ENCODE assay signal across 9 cellular contexts in the genomic region with DNA sequence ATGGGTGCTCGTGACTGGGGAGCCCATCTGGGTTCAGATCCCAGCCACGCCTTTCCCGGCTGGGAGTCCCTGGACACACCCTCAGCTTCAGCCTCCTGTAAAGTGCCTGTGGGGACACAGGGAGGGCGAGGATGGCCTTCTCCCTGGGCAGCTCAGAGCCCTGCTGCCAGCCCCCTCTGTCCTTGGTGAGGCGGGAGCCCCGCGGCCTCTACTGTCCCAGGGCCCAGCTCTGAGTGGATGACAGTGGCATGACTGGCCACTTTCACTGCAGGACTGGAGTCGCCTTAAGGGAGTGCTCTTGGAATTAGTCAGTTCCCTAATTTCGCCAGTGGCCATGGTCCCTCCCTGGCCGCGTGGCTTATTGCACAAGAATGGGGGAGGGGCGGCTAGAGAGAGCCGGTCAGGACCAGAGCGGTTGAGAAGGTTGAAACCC. TPM values are rescaled to one million over a fixed set of nuclear protein-coding genes. Genes with fewer than 3 reads are reported as not detected.
DNase-seq lines count a peak whose midpoint lies in the region; ATAC-seq and TF ChIP-seq lines count a peak whose summit lies in the region.
"Had no signal": no experiment of that assay in that cellular context is flagged by ENCODE, and none has a peak within 500 bp of the region (broad histone marks: within the 10 kb centered on the region; RNA-seq: fewer than 3 reads in every experiment).

No MANE protein-coding gene starts in this region.

- H3K36me3 ChIP-seq in DND-41 (ENCODE audit: insufficient read depth, low read length) (peaks cover 63% of the 10 kb centered on the region), SK-N-SH (replicated peaks in 1 of 2; ENCODE audit: control insufficient read depth in 1 of 2, insufficient read depth in 2 of 2, low read length in 1 of 2) (peaks cover under 1 to 25% of the 10 kb centered on the region in 2 experiments)

- TF ChIP-seq CTCF in DND-41 (IDR thresholded peaks at IDR 0.05; ENCODE audit: borderline replicate concordance, extremely low read depth, low read length, poor library complexity, severe bottlenecking) (no peak), SK-N-SH (IDR thresholded peaks at IDR 0.05) (no peak), osteocyte (IDR thresholded peaks at IDR 0.05) (no peak)

- H3K27ac Mint-ChIP-seq in osteocyte (ENCODE audit: unreplicated experiment), result peak overlapping the region; percentile 81

- no peak overlapping the region for H2AFZ ChIP-seq in DND-41 (ENCODE audit: low read depth, low read length)
- H2AFZ ChIP-seq in SK-N-SH (ENCODE audit: low read depth), result no peak overlapping the region

- H3K4me2 ChIP-seq in DND-41 (ENCODE audit: insufficient read depth, low read length) (0 out of 2 replicates have a peak overlapping the region, but pooled peaks have one; percentile 7), SK-N-SH (peak overlapping the region; percentile 96)

- POLR2A ChIA-PET in SK-N-SH (lab: Yijun Ruan, JAX), result no interaction called here

- 41% methylated on average over 11 of the region's 14 CpGs for WGBS in SK-N-SH (ENCODE audit: low lambda C conversion rate)

- no peak for TF ChIP-seq RAD21 in SK-N-SH (IDR thresholded peaks at IDR 0.05; ENCODE audit: low read length)

- CTCF ChIA-PET in SK-N-SH (lab: Yijun Ruan, JAX), result interaction anchor here (0.8 to 3.9 kb wide), 4 partner anchors 8 to 115 kb away, joined by 3 to 27 read pairs (median 6); a partner anchor contains a TSS

- H3K9me2 ChIP-seq in SK-N-SH, result no peaks in the 10 kb centered on the region

- H4K20me1 ChIP-seq in DND-41 (ENCODE audit: insufficient read depth, low read length), result peaks cover 79% of the 10 kb centered on the region
- peaks cover 73% of the 10 kb centered on the region for H4K20me1 ChIP-seq in SK-N-SH (ENCODE audit: insufficient read depth)

- H3K9me3 ChIP-seq in DND-41 (ENCODE audit: insufficient read depth, low read length, severe bottlenecking), result no peaks in the 10 kb centered on the region
- H3K9me3 ChIP-seq in SK-N-SH, result no peaks in the 10 kb centered on the region

- peaks cover 55% of the 10 kb centered on the region for H3K4me1 Mint-ChIP-seq in osteocyte (ENCODE audit: unreplicated experiment)

- H3K27ac ChIP-seq in DND-41 (ENCODE audit: low read length), result no peak overlapping the region
- peak overlapping the region; percentile 30 to 53; a peak in 3 of 4 replicates for H3K27ac ChIP-seq in SK-N-SH (ENCODE audit: low read depth in 2 of 2, low read length in 1 of 2)

- H3K27me3 ChIP-seq in DND-41 (ENCODE audit: insufficient read depth, low read length, poor library complexity) (no peaks in the 10 kb centered on the region), SK-N-SH (ENCODE audit: insufficient read depth) (no peaks in the 10 kb centered on the region)

- H3K27me3 Mint-ChIP-seq in osteocyte (ENCODE audit: unreplicated experiment), result no peaks in the 10 kb centered on the region

- peaks cover 15% of the 10 kb centered on the region for H3K36me3 Mint-ChIP-seq in osteocyte (ENCODE audit: unreplicated experiment)

- DNase-seq in DND-41 (no peak), SK-N-SH (peak; percentile 33), fibroblast of the conjunctiva (ENCODE audit: low read depth) (peak; percentile 29), osteocyte (ENCODE audit: extremely low spot score, unreplicated experiment) (no peak), NCI-H1694 treated with DMSO at 0.1 percent for 48 hours (lab: John Stamatoyannopoulos, UW) (no peak), NCI-H2107 (lab: John Stamatoyannopoulos, UW) (no peak)
- DNase-seq: NCI-H2081 treated with DMSO at 0.1 percent for 48 hours had no signal

- no peaks in the 10 kb centered on the region for H3K9me3 Mint-ChIP-seq in osteocyte (ENCODE audit: unreplicated experiment)

- H3K4me3 ChIP-seq in DND-41 (ENCODE audit: low read depth in 1 of 2, low read length in 2 of 2) (no peak overlapping the region), SK-N-SH (ENCODE audit: low read depth in 2 of 2, low read length in 1 of 2) (peak overlapping the region in 1 of 2 experiments; percentile 92; a peak in 1 of 4 replicates)

- peak overlapping the region; percentile 97 for H3K4me3 Mint-ChIP-seq in osteocyte (ENCODE audit: unreplicated experiment)

- ATAC-seq in DND-41 (ENCODE audit: insufficient read depth, low read depth), result no peak
- ATAC-seq in HG03354 (IDR thresholded peaks at IDR 0.05; ENCODE audit: poor library complexity, severe bottlenecking, unreplicated experiment), result no peak
- no peak for ATAC-seq in HG02938 (IDR thresholded peaks at IDR 0.05; ENCODE audit: unreplicated experiment)

- H3K9ac ChIP-seq in DND-41 (ENCODE audit: low read depth, low read length), result no peak overlapping the region
- peak overlapping the region; percentile 96; the same call in 1 of the 2 replicates for H3K9ac ChIP-seq in SK-N-SH

- peaks cover 5% of the 10 kb centered on the region for H3F3A ChIP-seq in SK-N-SH (replicated peaks; ENCODE audit: insufficient read depth)

- H3K4me1 ChIP-seq in DND-41 (ENCODE audit: insufficient read depth, low read length) (peaks cover 35% of the 10 kb centered on the region), SK-N-SH (ENCODE audit: control insufficient read depth in 1 of 2, insufficient read depth in 2 of 2, low read depth in 1 of 2, low read length in 1 of 2) (peaks cover 35 to 48% of the 10 kb centered on the region in 2 experiments; a peak in 3 of 4 replicates)

- H3K79me2 ChIP-seq in DND-41 (ENCODE audit: insufficient read depth, low read length), result peaks cover 85% of the 10 kb centered on the region
- peaks cover 94% of the 10 kb centered on the region for H3K79me2 ChIP-seq in SK-N-SH (ENCODE audit: insufficient read depth)

- no peak for TF ChIP-seq EP300 in SK-N-SH (IDR thresholded peaks at IDR 0.05; ENCODE audit: borderline replicate concordance in 1 of 2, low read depth in 1 of 2, low read length in 1 of 2)

TF ChIP-seq in SK-N-SH, 30 proteins besides CTCF, POLR2A, EP300 and RAD21:
- TF ChIP-seq POLR2AphosphoS5 (IDR thresholded peaks at IDR 0.05; ENCODE audit: low read depth, low read length) (no peak), FOXM1 (IDR thresholded peaks at IDR 0.05; ENCODE audit: low read depth) (no peak), RCOR1 (IDR thresholded peaks at IDR 0.05; ENCODE audit: low read length) (no peak), NFIC (IDR thresholded peaks at IDR 0.05; ENCODE audit: borderline replicate concordance) (no peak), MXI1 (IDR thresholded peaks at IDR 0.05; ENCODE audit: low read depth, low read length) (no peak), FOSL2 (IDR thresholded peaks at IDR 0.05; ENCODE audit: borderline replicate concordance, low read depth) (0 out of 2 replicates have a peak, but pooled peaks have one; percentile 6)
- TF ChIP-seq, protein P1, sequence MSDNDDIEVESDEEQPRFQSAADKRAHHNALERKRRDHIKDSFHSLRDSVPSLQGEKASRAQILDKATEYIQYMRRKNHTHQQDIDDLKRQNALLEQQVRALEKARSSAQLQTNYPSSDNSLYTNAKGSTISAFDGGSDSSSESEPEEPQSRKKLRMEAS (IDR thresholded peaks at IDR 0.05; ENCODE audit: low read depth), result peak; percentile 63

RNA-seq across cellular contexts. Expression of a gene that starts 4.6 kb away (rescaled TPM):
- polyA plus RNA-seq in SK-N-SH (2012; rRNA removed), result 108 and 128 TPM in 2 replicates
- polyA plus RNA-seq in SK-N-SH (2012; cell fraction: cytosol; rRNA removed), result 138 and 139 TPM in 2 replicates
- 49.3 and 55.5 TPM in 2 replicates for polyA plus RNA-seq in SK-N-SH (2012; cell fraction: nucleus; rRNA removed)
- 344 and 379 TPM in 2 replicates for total RNA-seq in osteocyte

RNA-seq across cellular contexts. Expression of a gene that starts 34.1 kb away (rescaled TPM):
- polyA plus RNA-seq in SK-N-SH (2012; rRNA removed), result 6.6 and 6.8 TPM in 2 replicates
- 3.3 and 4.3 TPM in 2 replicates for polyA plus RNA-seq in SK-N-SH (2012; cell fraction: cytosol; rRNA removed)
- 26.3 and 41.0 TPM in 2 replicates for polyA plus RNA-seq in SK-N-SH (2012; cell fraction: nucleus; rRNA removed)
- 33.6 and 38.7 TPM in 2 replicates for total RNA-seq in osteocyte

Comparison
In these comparisons a context has a peak if more than half of its experiments do, and no peak if none do; other contexts are left out.
1. DNase-seq: peak in SK-N-SH (single experiment) and fibroblast of the conjunctiva (single experiment); none in DND-41 (single experiment), osteocyte (single experiment), NCI-H1694 treated with DMSO at 0.1 percent for 48 hours (single experiment) and NCI-H2107 (single experiment).